ENCODE assay signal across 14 cellular contexts in the genomic region with DNA sequence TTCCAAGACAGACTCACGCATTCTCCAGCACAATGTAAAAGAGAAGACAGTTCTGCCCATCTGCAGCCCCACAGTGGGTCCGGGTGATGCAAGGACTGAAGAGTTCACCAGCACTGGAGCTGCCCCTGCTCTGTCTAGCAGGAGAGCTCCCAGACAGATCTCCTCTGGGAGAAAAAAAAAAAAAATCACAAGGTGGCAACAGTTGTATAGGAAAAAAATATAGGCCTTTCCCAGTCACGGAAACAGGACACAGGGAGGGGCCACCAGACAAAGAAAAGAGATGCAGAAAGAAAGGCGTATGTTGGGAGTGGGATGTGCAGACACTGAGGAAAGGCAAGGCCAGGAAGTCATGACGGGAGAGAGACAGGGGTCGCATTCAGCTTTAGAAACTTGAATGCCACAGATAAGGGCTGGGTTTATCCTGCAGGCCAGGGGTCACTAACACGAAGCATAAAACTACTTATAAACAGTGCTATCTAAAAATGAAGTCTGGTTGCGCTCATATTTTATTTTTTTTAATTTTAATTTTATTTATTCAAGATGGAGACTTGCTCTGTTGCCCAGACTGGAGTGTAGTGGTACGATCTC. TPM values are rescaled to one million over a fixed set of nuclear protein-coding genes. Genes with fewer than 3 reads are reported as not detected.
"Had no signal": no experiment of that assay in that cellular context is flagged by ENCODE, and none has a peak within 500 bp of the region (broad histone marks: within the 10 kb centered on the region; RNA-seq: fewer than 3 reads in every experiment).

No MANE protein-coding gene starts in this region.

- H3K9me3 ChIP-seq: testis had no signal

- H3K9me3 Mint-ChIP-seq: activated CD4-positive, alpha-beta T cell treated with anti-CD3 and anti-CD28 coated beads, Interleukin-2, amount 10 ng/mL, durations not matched to agents 7 days and 5 days; activated naive CD4-positive, alpha-beta T cell treated with anti-CD3 and anti-CD28 coated beads, Interleukin-2, amount 10 ng/mL, durations not matched to agents 7 days and 5 days; activated T-helper 17 cell treated with anti-CD3 and anti-CD28 coated beads, Interleukin-2, amount 50 U/mL, for 72 hours; stimulated activated naive CD8-positive, alpha-beta T cell treated with anti-CD3 and anti-CD28 coated beads, Interleukin-15, Interleukin-2, amounts not matched to agents 100 ng/mL and 50 ng/mL, for 24 hours; T-cell had no signal

- H2AFZ ChIP-seq: parathyroid adenoma had no signal

- H3K27ac ChIP-seq: parathyroid adenoma, testis had no signal

- H3K27me3 ChIP-seq: testis had no signal

- H3K4me3 ChIP-seq: testis had no signal

- H3K9ac ChIP-seq: parathyroid adenoma had no signal

- H3K27me3 Mint-ChIP-seq: activated CD4-positive, alpha-beta T cell treated with anti-CD3 and anti-CD28 coated beads, Interleukin-2, amount 10 ng/mL, durations not matched to agents 7 days and 5 days; activated naive CD4-positive, alpha-beta T cell treated with anti-CD3 and anti-CD28 coated beads, Interleukin-2, amount 10 ng/mL, durations not matched to agents 7 days and 5 days; activated T-helper 17 cell treated with anti-CD3 and anti-CD28 coated beads, Interleukin-2, amount 50 U/mL, for 72 hours; stimulated activated naive CD8-positive, alpha-beta T cell treated with anti-CD3 and anti-CD28 coated beads, Interleukin-15, Interleukin-2, amounts not matched to agents 100 ng/mL and 50 ng/mL, for 24 hours had no signal

- H3K36me3 Mint-ChIP-seq: activated naive CD4-positive, alpha-beta T cell treated with anti-CD3 and anti-CD28 coated beads, Interleukin-2, amount 10 ng/mL, durations not matched to agents 7 days and 5 days had no signal

- H3K27ac Mint-ChIP-seq: activated B cell treated with CpG ODN at 0.5 μM for 24 hours; activated CD4-positive, alpha-beta T cell treated with anti-CD3 and anti-CD28 coated beads, Interleukin-2, amount 10 ng/mL, durations not matched to agents 7 days and 5 days; activated naive CD4-positive, alpha-beta T cell treated with anti-CD3 and anti-CD28 coated beads, Interleukin-2, amount 10 ng/mL, durations not matched to agents 7 days and 5 days; activated T-helper 17 cell treated with anti-CD3 and anti-CD28 coated beads, Interleukin-2, amount 50 U/mL, for 72 hours; stimulated activated naive CD8-positive, alpha-beta T cell treated with anti-CD3 and anti-CD28 coated beads, Interleukin-15, Interleukin-2, amounts not matched to agents 100 ng/mL and 50 ng/mL, for 24 hours; T-cell had no signal

- DNase-seq: activated B cell treated with CpG ODN at 0.5 μM for 24 hours; activated CD4-positive, alpha-beta T cell treated with anti-CD3 and anti-CD28 coated beads, Interleukin-2, amount 10 ng/mL, durations not matched to agents 7 days and 5 days; activated naive CD4-positive, alpha-beta T cell treated with anti-CD3 and anti-CD28 coated beads, Interleukin-2, amount 10 ng/mL, durations not matched to agents 7 days and 5 days; activated T-cell treated with anti-CD3 and anti-CD28 coated beads for 4 hours; central memory CD4-positive, alpha-beta T cell; cortex of kidney; stimulated activated CD4-positive, alpha-beta T cell treated with anti-CD3 and anti-CD28 coated beads, Interleukin-15, amount 100 ng/mL, for 24 hours; stimulated activated CD4-positive, alpha-beta T cell treated with anti-CD3 and anti-CD28 coated beads, Interleukin-4, amount 100 ng/mL, for 24 hours; T-cell; T1000; testis had no signal

- H3K4me3 Mint-ChIP-seq: activated B cell treated with CpG ODN at 0.5 μM for 24 hours; activated CD4-positive, alpha-beta T cell treated with anti-CD3 and anti-CD28 coated beads, Interleukin-2, amount 10 ng/mL, durations not matched to agents 7 days and 5 days; activated naive CD4-positive, alpha-beta T cell treated with anti-CD3 and anti-CD28 coated beads, Interleukin-2, amount 10 ng/mL, durations not matched to agents 7 days and 5 days; activated T-helper 17 cell treated with anti-CD3 and anti-CD28 coated beads, Interleukin-2, amount 50 U/mL, for 72 hours; stimulated activated naive CD8-positive, alpha-beta T cell treated with anti-CD3 and anti-CD28 coated beads, Interleukin-15, Interleukin-2, amounts not matched to agents 100 ng/mL and 50 ng/mL, for 24 hours; T-cell had no signal

- ATAC-seq: activated T-helper 17 cell treated with anti-CD3 and anti-CD28 coated beads, Interleukin-2, amount 50 U/mL, for 72 hours; T-cell had no signal

- H3K4me1 ChIP-seq: parathyroid adenoma had no signal

- H3K4me1 Mint-ChIP-seq: activated B cell treated with CpG ODN at 0.5 μM for 24 hours; activated CD4-positive, alpha-beta T cell treated with anti-CD3 and anti-CD28 coated beads, Interleukin-2, amount 10 ng/mL, durations not matched to agents 7 days and 5 days; activated T-helper 17 cell treated with anti-CD3 and anti-CD28 coated beads, Interleukin-2, amount 50 U/mL, for 72 hours had no signal

- H3K79me2 ChIP-seq: parathyroid adenoma had no signal

RNA-seq across cellular contexts. Expression of a gene that starts 54.1 kb away (rescaled TPM):
- total RNA-seq: activated B cell treated with CpG ODN at 0.5 μM for 24 hours had no signal
